In genomic region chr1:45328680-45329079, GRCh38 we compare ENCODE assay signal across 1 cellular context.
A peak's percentile ranks its signal among the peaks of the same experiment; 100 is the strongest.
TF ChIP-seq lines count a peak whose summit lies in the region.

No MANE protein-coding gene starts in this region.

TF ChIP-seq in HEK293, 187 proteins besides CTCF, POLR2A, EP300 and RAD21 (continued from another document):
- TF ChIP-seq PRDM10 (tag by site-specific recombination; IDR thresholded peaks at IDR 0.05), result peak; percentile 77
- no peak for TF ChIP-seq PBX3 (CRISPR knock-in tag; IDR thresholded peaks at IDR 0.05)
- no peak for TF ChIP-seq REST (tag by site-specific recombination; IDR thresholded peaks at IDR 0.05)
- no peak for TF ChIP-seq ZNF561 (tag by site-specific recombination; IDR thresholded peaks at IDR 0.05; ENCODE audit: borderline replicate concordance)
- TF ChIP-seq ZNF585B (tag by site-specific recombination; IDR thresholded peaks at IDR 0.05), result no peak
- TF ChIP-seq ZNF239 (tag by site-specific recombination; IDR thresholded peaks at IDR 0.05), result no peak
- TF ChIP-seq HOXC10 (CRISPR knock-in tag; IDR thresholded peaks at IDR 0.05), result no peak
- TF ChIP-seq KLF17 (tag by site-specific recombination; IDR thresholded peaks at IDR 0.05), result peak; percentile 49; the same call in 1 of the 2 replicates
- no peak for TF ChIP-seq ZNF404 (tag by site-specific recombination; IDR thresholded peaks at IDR 0.05)
- no peak for TF ChIP-seq ZNF658 (tag by site-specific recombination; IDR thresholded peaks at IDR 0.05)
TF ChIP-seq in HEK293: peak in this region for 3.
